17 cellular contexts compared by ENCODE assay signal in genomic region chr6:33641602-33642001, GRCh38. TPM values are rescaled to one million over a fixed set of nuclear protein-coding genes. Genes with fewer than 3 reads are reported as not detected.
A peak's percentile ranks its signal among the peaks of the same experiment; 100 is the strongest.
DNase-seq lines count a peak whose midpoint lies in the region; ATAC-seq and TF ChIP-seq lines count a peak whose summit lies in the region.
"Had no signal": no experiment of that assay in that cellular context is flagged by ENCODE, and none has a peak within 500 bp of the region (broad histone marks: within the 10 kb centered on the region; RNA-seq: fewer than 3 reads in every experiment).

No MANE protein-coding gene starts in this region.

- TF ChIP-seq CTCF in HEK293 (tag by site-specific recombination; IDR thresholded peaks at IDR 0.05), result no peak
- no peak for TF ChIP-seq CTCF in gastroesophageal sphincter (IDR thresholded peaks at IDR 0.05)
- no peak for TF ChIP-seq CTCF in Caco-2 (IDR thresholded peaks at IDR 0.05; ENCODE audit: insufficient read depth in 1 of 2, low read depth in 1 of 2, low read length in 1 of 2, severe bottlenecking in 1 of 2, unreplicated experiment in 1 of 2)

- BruUV-seq in Caco-2 (replicated peaks; lab: Mats Ljungman, UMichigan), result no TSS peak

- H3K4me1 ChIP-seq in HEK293 (ENCODE audit: control insufficient read depth, insufficient read depth, low read length), result no peaks in the 10 kb centered on the region
- peaks cover 0 to 7% (median 3%) of the 10 kb centered on the region in 3 donors for H3K4me1 ChIP-seq in gastroesophageal sphincter
- H3K4me1 ChIP-seq in Caco-2, result peaks cover 12% of the 10 kb centered on the region

- no peaks in the 10 kb centered on the region for H3K27me3 Mint-ChIP-seq in activated CD4-positive, alpha-beta memory T cell treated with anti-CD3 and anti-CD28 coated beads, Interleukin-2, amount 10 ng/mL, durations not matched to agents 7 days and 5 days
- H3K27me3 Mint-ChIP-seq in activated CD4-positive, alpha-beta memory T cell treated with anti-CD3 and anti-CD28 coated beads for 36 hours, result no peaks in the 10 kb centered on the region
- no peaks in the 10 kb centered on the region for H3K27me3 Mint-ChIP-seq in Caco-2 (ENCODE audit: insufficient read depth, unreplicated experiment)

- H3K27ac ChIP-seq in HEK293 (ENCODE audit: extremely low read depth, low read depth, low read length), result no peak overlapping the region
- H3K27ac ChIP-seq in gastroesophageal sphincter, result peak overlapping the region in 3 of 4 donors; percentile 1 to 38 (median 17)
- H3K27ac ChIP-seq: C4-2B had no signal

- H3K27ac Mint-ChIP-seq in activated CD4-positive, alpha-beta memory T cell treated with anti-CD3 and anti-CD28 coated beads, Interleukin-2, amount 10 ng/mL, durations not matched to agents 7 days and 5 days, result peak overlapping the region; percentile 9
- no peak overlapping the region for H3K27ac Mint-ChIP-seq in activated CD4-positive, alpha-beta memory T cell treated with anti-CD3 and anti-CD28 coated beads for 36 hours
- H3K27ac Mint-ChIP-seq in stimulated activated effector memory CD8-positive, alpha-beta T cell treated with anti-CD3 and anti-CD28 coated beads, Interleukin-12 subunit alpha, Interleukin-12 subunit beta, amount 100 ng/mL, for 72 hours, result peak overlapping the region; percentile 88
- H3K27ac Mint-ChIP-seq in Caco-2 (ENCODE audit: unreplicated experiment), result no peak overlapping the region
- H3K27ac Mint-ChIP-seq: HFFc6 had no signal

- POLR2A ChIA-PET in activated CD4-positive, alpha-beta memory T cell treated with anti-CD3 and anti-CD28 coated beads, Interleukin-2, amount 10 ng/mL, durations not matched to agents 7 days and 5 days (lab: Charles Lee), result no interaction called here
- POLR2A ChIA-PET in activated CD4-positive, alpha-beta memory T cell treated with anti-CD3 and anti-CD28 coated beads for 36 hours (lab: Charles Lee), result no interaction called here
- POLR2A ChIA-PET in HEK293 (lab: Yijun Ruan, JAX) (no interaction called here), Caco-2 (lab: Charles Lee) (no interaction called here)

- CTCF ChIA-PET in activated CD4-positive, alpha-beta memory T cell treated with anti-CD3 and anti-CD28 coated beads, Interleukin-2, amount 10 ng/mL, durations not matched to agents 7 days and 5 days (lab: Charles Lee), result no interaction called here
- CTCF ChIA-PET in activated CD4-positive, alpha-beta memory T cell treated with anti-CD3 and anti-CD28 coated beads for 36 hours (lab: Charles Lee), result no interaction called here
- CTCF ChIA-PET in HEK293 (lab: Yijun Ruan, JAX) (no interaction called here), Caco-2 (lab: Charles Lee) (no interaction called here)

- TF ChIP-seq POLR2A in gastroesophageal sphincter (IDR thresholded peaks at IDR 0.05), result no peak
- TF ChIP-seq POLR2A in erythroblast (IDR thresholded peaks at IDR 0.05; ENCODE audit: low read length), result no peak

- H3K4me3 ChIP-seq in HEK293 (ENCODE audit: low read depth, low read length) (no peak overlapping the region), gastroesophageal sphincter (no peak overlapping the region), Caco-2 (ENCODE audit: low read depth, low read length) (no peak overlapping the region)

- peaks cover 31% of the 10 kb centered on the region for H3K36me3 Mint-ChIP-seq in activated CD4-positive, alpha-beta memory T cell treated with anti-CD3 and anti-CD28 coated beads, Interleukin-2, amount 10 ng/mL, durations not matched to agents 7 days and 5 days (ENCODE audit: low read depth)
- peaks cover 8% of the 10 kb centered on the region for H3K36me3 Mint-ChIP-seq in activated CD4-positive, alpha-beta memory T cell treated with anti-CD3 and anti-CD28 coated beads for 36 hours
- peaks cover 60% of the 10 kb centered on the region for H3K36me3 Mint-ChIP-seq in stimulated activated effector memory CD8-positive, alpha-beta T cell treated with anti-CD3 and anti-CD28 coated beads, Interleukin-12 subunit alpha, Interleukin-12 subunit beta, amount 100 ng/mL, for 72 hours
- H3K36me3 Mint-ChIP-seq in Caco-2 (ENCODE audit: insufficient read depth, unreplicated experiment), result peaks cover 13% of the 10 kb centered on the region

- H3K4me3 Mint-ChIP-seq in activated CD4-positive, alpha-beta memory T cell treated with anti-CD3 and anti-CD28 coated beads, Interleukin-2, amount 10 ng/mL, durations not matched to agents 7 days and 5 days, result no peak overlapping the region
- H3K4me3 Mint-ChIP-seq in activated CD4-positive, alpha-beta memory T cell treated with anti-CD3 and anti-CD28 coated beads for 36 hours, result no peak overlapping the region
- H3K4me3 Mint-ChIP-seq in stimulated activated effector memory CD8-positive, alpha-beta T cell treated with anti-CD3 and anti-CD28 coated beads, Interleukin-12 subunit alpha, Interleukin-12 subunit beta, amount 100 ng/mL, for 72 hours, result no peak overlapping the region
- no peak overlapping the region for H3K4me3 Mint-ChIP-seq in Caco-2 (ENCODE audit: unreplicated experiment)
- H3K4me3 Mint-ChIP-seq: HFFc6 had no signal

- ATAC-seq in gastroesophageal sphincter (no peak), HG03095 (IDR thresholded peaks at IDR 0.05; ENCODE audit: unreplicated experiment) (no peak)
- no peak for ATAC-seq in stimulated activated effector memory CD8-positive, alpha-beta T cell treated with anti-CD3 and anti-CD28 coated beads, Interleukin-12 subunit alpha, Interleukin-12 subunit beta, amount 100 ng/mL, for 72 hours

- no peaks in the 10 kb centered on the region for H3K9me3 ChIP-seq in HEK293 (ENCODE audit: control insufficient read depth, insufficient read depth, low read depth, low read length)
- no peaks in the 10 kb centered on the region for H3K9me3 ChIP-seq in gastroesophageal sphincter
- H3K9me3 ChIP-seq in Caco-2, result no peaks in the 10 kb centered on the region

- no peak for DNase-seq in activated CD4-positive, alpha-beta memory T cell treated with anti-CD3 and anti-CD28 coated beads, Interleukin-2, amount 10 ng/mL, durations not matched to agents 7 days and 5 days
- no peak for DNase-seq in activated CD4-positive, alpha-beta memory T cell treated with anti-CD3 and anti-CD28 coated beads for 36 hours
- no peak for DNase-seq in stimulated activated effector memory CD8-positive, alpha-beta T cell treated with anti-CD3 and anti-CD28 coated beads, Interleukin-12 subunit alpha, Interleukin-12 subunit beta, amount 100 ng/mL, for 72 hours (ENCODE audit: low spot score in 2 of 2)
- DNase-seq in erythroblast (lab: John Stamatoyannopoulos, UW), result no peak
- no peak for DNase-seq in Caco-2
- DNase-seq: DMS79 treated with DMSO at 0.1 percent for 48 hours, GOT3, HFFc6, KG1, NCI-H1092, NCI-H1694, NCI-H345, NCI-H526 treated with DMSO at 0.1 percent for 48 hours had no signal

- no peaks in the 10 kb centered on the region; a peak in 1 of 3 replicates for H3K36me3 ChIP-seq in HEK293 (ENCODE audit: control insufficient read depth in 2 of 2, insufficient read depth in 1 of 2, low read length in 2 of 2)
- no peaks in the 10 kb centered on the region for H3K36me3 ChIP-seq in gastroesophageal sphincter
- H3K36me3 ChIP-seq in Caco-2 (ENCODE audit: control insufficient read depth, insufficient read depth, low read length), result peaks cover 2% of the 10 kb centered on the region

- no peak for TF ChIP-seq EP300 in gastroesophageal sphincter (IDR thresholded peaks at IDR 0.05)

- intact Hi-C loops in activated CD4-positive, alpha-beta memory T cell treated with anti-CD3 and anti-CD28 coated beads for 36 hours (cut with micrococcal nuclease), result no loop called here
- intact Hi-C loops in Caco-2 (cut with micrococcal nuclease; ENCODE audit: unreplicated experiment), result no loop called here

- H3K27me3 ChIP-seq in gastroesophageal sphincter (peaks cover 14% of the 10 kb centered on the region), Caco-2 (replicated peaks; ENCODE audit: control insufficient read depth, insufficient read depth, low read length) (no peaks in the 10 kb centered on the region)

- H3K4me1 Mint-ChIP-seq in activated CD4-positive, alpha-beta memory T cell treated with anti-CD3 and anti-CD28 coated beads, Interleukin-2, amount 10 ng/mL, durations not matched to agents 7 days and 5 days, result peaks cover 38% of the 10 kb centered on the region
- peaks cover 21% of the 10 kb centered on the region for H3K4me1 Mint-ChIP-seq in activated CD4-positive, alpha-beta memory T cell treated with anti-CD3 and anti-CD28 coated beads for 36 hours (ENCODE audit: low read depth)
- peaks cover 74% of the 10 kb centered on the region for H3K4me1 Mint-ChIP-seq in stimulated activated effector memory CD8-positive, alpha-beta T cell treated with anti-CD3 and anti-CD28 coated beads, Interleukin-12 subunit alpha, Interleukin-12 subunit beta, amount 100 ng/mL, for 72 hours
- peaks cover 12% of the 10 kb centered on the region for H3K4me1 Mint-ChIP-seq in Caco-2 (ENCODE audit: low read depth, unreplicated experiment)

- 20 to 62% methylated on average over 1 to 7 of the region's 7 CpGs for WGBS in gastroesophageal sphincter (ENCODE audit: low coverage in 1 of 2), 2 donors

- no peaks in the 10 kb centered on the region for H3K9me3 Mint-ChIP-seq in activated CD4-positive, alpha-beta memory T cell treated with anti-CD3 and anti-CD28 coated beads, Interleukin-2, amount 10 ng/mL, durations not matched to agents 7 days and 5 days
- no peaks in the 10 kb centered on the region for H3K9me3 Mint-ChIP-seq in activated CD4-positive, alpha-beta memory T cell treated with anti-CD3 and anti-CD28 coated beads for 36 hours
- no peaks in the 10 kb centered on the region for H3K9me3 Mint-ChIP-seq in stimulated activated effector memory CD8-positive, alpha-beta T cell treated with anti-CD3 and anti-CD28 coated beads, Interleukin-12 subunit alpha, Interleukin-12 subunit beta, amount 100 ng/mL, for 72 hours
- no peaks in the 10 kb centered on the region for H3K9me3 Mint-ChIP-seq in Caco-2 (ENCODE audit: unreplicated experiment)
- H3K9me3 Mint-ChIP-seq: HFFc6 had no signal

TF ChIP-seq in HEK293, 187 proteins besides CTCF, POLR2A, EP300 and RAD21 (continues in another document):
- no peak for TF ChIP-seq TRIM28 (IDR thresholded peaks at IDR 0.05; ENCODE audit: borderline replicate concordance, low read length)
- TF ChIP-seq ZNF560 (tag by site-specific recombination; IDR thresholded peaks at IDR 0.05; ENCODE audit: borderline replicate concordance), result no peak
- no peak for TF ChIP-seq ZFP3 (tag by site-specific recombination; IDR thresholded peaks at IDR 0.05; ENCODE audit: low read depth)
- TF ChIP-seq SALL2 (tag by site-specific recombination; IDR thresholded peaks at IDR 0.05; ENCODE audit: borderline replicate concordance), result no peak
- 0 out of 2 replicates have a peak, but pooled peaks have one; percentile 8 for TF ChIP-seq SP2 (tag by site-specific recombination; IDR thresholded peaks at IDR 0.05)
- TF ChIP-seq ZNF843 (tag by site-specific recombination; IDR thresholded peaks at IDR 0.05), result no peak
- TF ChIP-seq ZNF174 (tag by site-specific recombination; IDR thresholded peaks at IDR 0.05), result no peak
- TF ChIP-seq ZNF404 (tag by site-specific recombination; IDR thresholded peaks at IDR 0.05), result no peak
- no peak for TF ChIP-seq ZNF521 (tag by site-specific recombination; IDR thresholded peaks at IDR 0.05)

RNA-seq across cellular contexts. Expression of gene ITPR3, which starts 20.5 kb away (rescaled TPM):
- total RNA-seq in activated CD4-positive, alpha-beta memory T cell treated with anti-CD3 and anti-CD28 coated beads, Interleukin-2, amount 10 ng/mL, durations not matched to agents 7 days and 5 days, result 10 to 100 TPM; 54.2 to 55.1 TPM
- total RNA-seq in activated CD4-positive, alpha-beta memory T cell treated with anti-CD3 and anti-CD28 coated beads for 36 hours, result 10 to 100 TPM; 41.6 to 45.6 TPM
- 10 to 100 TPM; 11.8 to 25.0 (median 19.6) TPM for total RNA-seq in gastroesophageal sphincter
- 42.1 and 50.5 TPM in 2 replicates for total RNA-seq in Caco-2 (2022)

Comparison
In these comparisons a context has a peak if more than half of its experiments do, and no peak if none do; other contexts are left out.
1. H3K27ac Mint-ChIP-seq: peak in activated CD4-positive, alpha-beta memory T cell treated with anti-CD3 and anti-CD28 coated beads, Interleukin-2, amount 10 ng/mL, durations not matched to agents 7 days and 5 days (single experiment) and stimulated activated effector memory CD8-positive, alpha-beta T cell treated with anti-CD3 and anti-CD28 coated beads, Interleukin-12 subunit alpha, Interleukin-12 subunit beta, amount 100 ng/mL, for 72 hours (single experiment); none in activated CD4-positive, alpha-beta memory T cell treated with anti-CD3 and anti-CD28 coated beads for 36 hours (single experiment) and Caco-2 (single experiment).